ENCODE assay signal across 9 cellular contexts in the genomic region with DNA sequence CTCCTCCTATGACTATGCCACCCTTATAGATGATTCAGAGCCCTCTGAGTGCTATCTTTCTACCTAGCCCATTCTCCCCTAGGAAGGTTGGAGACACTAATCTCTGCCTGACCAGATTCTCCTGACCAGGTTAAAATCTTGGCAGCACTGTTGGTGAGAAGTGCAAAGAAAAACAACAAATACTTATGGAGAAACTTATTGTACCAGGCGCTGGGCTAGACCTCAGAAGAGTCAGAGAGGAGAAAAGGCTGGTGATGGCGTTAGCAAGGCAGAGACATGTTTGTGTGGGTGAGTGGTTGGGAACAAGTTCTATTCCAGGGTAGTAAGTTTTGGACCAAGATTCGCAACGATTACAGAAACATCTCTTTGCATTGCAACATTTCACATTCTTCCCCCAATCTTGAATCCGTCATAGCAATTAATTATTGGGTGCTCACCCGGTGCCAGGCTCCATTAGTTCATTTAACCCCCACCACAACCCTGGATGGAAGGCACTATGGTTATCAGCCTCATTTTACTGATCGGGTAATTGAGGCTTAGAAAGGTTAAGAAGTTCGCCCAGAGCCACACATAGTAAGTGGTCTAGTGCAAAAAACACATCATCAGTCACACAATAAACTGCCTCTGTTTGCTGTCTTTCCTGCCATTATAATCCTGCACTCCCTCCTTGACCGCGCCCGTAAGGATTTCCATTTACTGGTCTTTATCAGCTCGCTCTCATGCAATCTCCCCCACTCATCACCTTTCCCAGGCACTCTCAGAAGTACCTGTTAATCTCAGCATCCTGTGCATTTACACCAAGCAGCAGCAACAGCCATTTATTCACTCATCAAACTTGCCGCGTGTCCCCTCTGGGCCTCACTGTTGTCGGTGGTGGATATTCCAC. TPM values are rescaled to one million over a fixed set of nuclear protein-coding genes. Genes with fewer than 3 reads are reported as not detected.
A peak's percentile ranks its signal among the peaks of the same experiment; 100 is the strongest.
DNase-seq lines count a peak whose midpoint lies in the region; ATAC-seq, FAIRE-seq and TF ChIP-seq lines count a peak whose summit lies in the region.
"Had no signal": no experiment of that assay in that cellular context is flagged by ENCODE, and none has a peak within 500 bp of the region (broad histone marks: within the 10 kb centered on the region; RNA-seq: fewer than 3 reads in every experiment).

No MANE protein-coding gene starts in this region.

- H3K4me3 ChIP-seq in lower lobe of right lung (peak overlapping the region; percentile 85), thymus (ENCODE audit: low read length) (peak overlapping the region; percentile 87), kidney (ENCODE audit: low read length in 2 of 2) (peak overlapping the region in 1 of 2 donors; percentile 59)

- intact Hi-C loops in lower lobe of right lung (cut with DNase I) = no loop called here
- intact Hi-C loops in kidney (cut with DNase I) = no loop called here

- ATAC-seq in activated T-cell treated with anti-CD3 and anti-CD28 coated beads, Interleukin-2, amount 50 U/mL, for 72 hours (replicated peaks in 1 of 2) = no peak
- ATAC-seq in activated T-helper 17 cell treated with anti-CD3 and anti-CD28 coated beads, Interleukin-2, amount 50 U/mL, for 72 hours (replicated peaks) = no peak
- ATAC-seq in lower lobe of right lung (no peak), GM19023 (IDR thresholded peaks at IDR 0.05; ENCODE audit: unreplicated experiment) (no peak), HG02973 (IDR thresholded peaks at IDR 0.05; ENCODE audit: unreplicated experiment) (no peak)

- H3K36me3 ChIP-seq in lower lobe of right lung (no peaks in the 10 kb centered on the region), thymus (ENCODE audit: control insufficient read depth, insufficient read depth) (no peaks in the 10 kb centered on the region), kidney (ENCODE audit: control insufficient read depth in 1 of 2, insufficient read depth in 2 of 2, low read length in 2 of 2) (no peaks in the 10 kb centered on the region)

- H3K4me1 Mint-ChIP-seq in activated T-cell treated with anti-CD3 and anti-CD28 coated beads, Interleukin-2, amount 50 U/mL, for 72 hours (ENCODE audit: low read depth) = peaks cover 41% of the 10 kb centered on the region
- peaks cover 19% of the 10 kb centered on the region for H3K4me1 Mint-ChIP-seq in activated T-helper 17 cell treated with anti-CD3 and anti-CD28 coated beads, Interleukin-2, amount 50 U/mL, for 72 hours

- no peaks in the 10 kb centered on the region for H3K9me3 ChIP-seq in lower lobe of right lung
- H3K9me3 ChIP-seq in thymus (ENCODE audit: control insufficient read depth) = peaks cover 2% of the 10 kb centered on the region
- H3K9me3 ChIP-seq in kidney (ENCODE audit: control insufficient read depth in 1 of 2, low read length in 2 of 2) = no peaks in the 10 kb centered on the region

- WGBS in thymus = 95% methylated on average over 15 of the region's 15 CpGs

- H3K27me3 ChIP-seq in lower lobe of right lung (ENCODE audit: low read depth) (no peaks in the 10 kb centered on the region), thymus (ENCODE audit: control insufficient read depth, insufficient read depth) (no peaks in the 10 kb centered on the region)

- no peak for DNase-seq in activated T-cell treated with anti-CD3 and anti-CD28 coated beads, Interleukin-2, amount 50 U/mL, for 72 hours
- no peak for DNase-seq in activated T-cell treated with anti-CD3 and anti-CD28 coated beads, Interleukin-2, amount 50 U/mL, for 1 hour
- DNase-seq in lower lobe of right lung (no peak), kidney (no peak)

- H3K9me3 Mint-ChIP-seq in activated T-cell treated with anti-CD3 and anti-CD28 coated beads, Interleukin-2, amount 50 U/mL, for 72 hours = no peaks in the 10 kb centered on the region
- H3K9me3 Mint-ChIP-seq in activated T-helper 17 cell treated with anti-CD3 and anti-CD28 coated beads, Interleukin-2, amount 50 U/mL, for 72 hours = no peaks in the 10 kb centered on the region

- H3K27ac ChIP-seq in lower lobe of right lung = peak overlapping the region; percentile 95
- peak overlapping the region; percentile 38 for H3K27ac ChIP-seq in thymus (ENCODE audit: low read depth)
- no peak overlapping the region for H3K27ac ChIP-seq in kidney (ENCODE audit: low read depth in 2 of 2, low read length in 2 of 2)

- TF ChIP-seq CTCF in lower lobe of right lung (IDR thresholded peaks at IDR 0.05) (no peak), kidney (IDR thresholded peaks at IDR 0.05; ENCODE audit: borderline replicate concordance, extremely low read depth, insufficient read depth) (no peak)

- H3K36me3 Mint-ChIP-seq in activated T-cell treated with anti-CD3 and anti-CD28 coated beads, Interleukin-2, amount 50 U/mL, for 72 hours (ENCODE audit: insufficient read depth in 2 of 2) = no peaks in the 10 kb centered on the region
- no peaks in the 10 kb centered on the region for H3K36me3 Mint-ChIP-seq in activated T-helper 17 cell treated with anti-CD3 and anti-CD28 coated beads, Interleukin-2, amount 50 U/mL, for 72 hours (ENCODE audit: low read depth)

- H3K27ac Mint-ChIP-seq in activated T-cell treated with anti-CD3 and anti-CD28 coated beads, Interleukin-2, amount 50 U/mL, for 72 hours = no peak overlapping the region
- peak overlapping the region; percentile 4 for H3K27ac Mint-ChIP-seq in activated T-helper 17 cell treated with anti-CD3 and anti-CD28 coated beads, Interleukin-2, amount 50 U/mL, for 72 hours

- H3K4me1 ChIP-seq in lower lobe of right lung (peaks cover 46% of the 10 kb centered on the region), thymus (ENCODE audit: control insufficient read depth, insufficient read depth, low read length) (peaks cover 14% of the 10 kb centered on the region), kidney (ENCODE audit: control insufficient read depth in 1 of 2, insufficient read depth in 1 of 2, low read depth in 1 of 2, low read length in 2 of 2) (peaks cover 16 to 17% of the 10 kb centered on the region in 2 donors)

- peak overlapping the region in 1 of 2 donors; percentile 14 for H3K9ac ChIP-seq in kidney (ENCODE audit: low read length in 2 of 2)

- H3K27me3 Mint-ChIP-seq in activated T-cell treated with anti-CD3 and anti-CD28 coated beads, Interleukin-2, amount 50 U/mL, for 72 hours (ENCODE audit: low read depth) = no peaks in the 10 kb centered on the region
- H3K27me3 Mint-ChIP-seq in activated T-helper 17 cell treated with anti-CD3 and anti-CD28 coated beads, Interleukin-2, amount 50 U/mL, for 72 hours = no peaks in the 10 kb centered on the region

- peak overlapping the region; percentile 74 for H3K4me3 Mint-ChIP-seq in activated T-cell treated with anti-CD3 and anti-CD28 coated beads, Interleukin-2, amount 50 U/mL, for 72 hours
- peak overlapping the region; percentile 53 for H3K4me3 Mint-ChIP-seq in activated T-helper 17 cell treated with anti-CD3 and anti-CD28 coated beads, Interleukin-2, amount 50 U/mL, for 72 hours

- FAIRE-seq in kidney (lab: Jason Lieb, UNC) = no peak
- FAIRE-seq: islet of Langerhans had no signal

RNA-seq across cellular contexts. Expression of gene TSPAN3, which starts 0.7 kb away (rescaled TPM):
- total RNA-seq in activated T-cell treated with anti-CD3 and anti-CD28 coated beads, Interleukin-2, amount 50 U/mL, for 72 hours = 10 to 100 TPM; 30.4 to 36.4 TPM
- 10 to 100 TPM in 1 of 2 donors, 1 to 10 TPM in 1; 9.6 to 27.6 TPM for total RNA-seq in activated T-helper 17 cell treated with anti-CD3 and anti-CD28 coated beads, Interleukin-2, amount 50 U/mL, for 72 hours
- 292 TPM for total RNA-seq in lower lobe of right lung
- 127 TPM for polyA plus RNA-seq in thymus
- total RNA-seq in kidney = 245 TPM
- 273 TPM for polyA plus RNA-seq in kidney (ENCODE audit: insufficient read depth, low read depth, low replicate concordance)

Comparison
In these comparisons a context has a peak if more than half of its experiments do, and no peak if none do; other contexts are left out.
1. H3K27ac ChIP-seq: peak in lower lobe of right lung (single experiment) and thymus (single experiment); none in kidney (0 of 2).